2 cellular contexts compared by ENCODE assay signal in the genomic region with DNA sequence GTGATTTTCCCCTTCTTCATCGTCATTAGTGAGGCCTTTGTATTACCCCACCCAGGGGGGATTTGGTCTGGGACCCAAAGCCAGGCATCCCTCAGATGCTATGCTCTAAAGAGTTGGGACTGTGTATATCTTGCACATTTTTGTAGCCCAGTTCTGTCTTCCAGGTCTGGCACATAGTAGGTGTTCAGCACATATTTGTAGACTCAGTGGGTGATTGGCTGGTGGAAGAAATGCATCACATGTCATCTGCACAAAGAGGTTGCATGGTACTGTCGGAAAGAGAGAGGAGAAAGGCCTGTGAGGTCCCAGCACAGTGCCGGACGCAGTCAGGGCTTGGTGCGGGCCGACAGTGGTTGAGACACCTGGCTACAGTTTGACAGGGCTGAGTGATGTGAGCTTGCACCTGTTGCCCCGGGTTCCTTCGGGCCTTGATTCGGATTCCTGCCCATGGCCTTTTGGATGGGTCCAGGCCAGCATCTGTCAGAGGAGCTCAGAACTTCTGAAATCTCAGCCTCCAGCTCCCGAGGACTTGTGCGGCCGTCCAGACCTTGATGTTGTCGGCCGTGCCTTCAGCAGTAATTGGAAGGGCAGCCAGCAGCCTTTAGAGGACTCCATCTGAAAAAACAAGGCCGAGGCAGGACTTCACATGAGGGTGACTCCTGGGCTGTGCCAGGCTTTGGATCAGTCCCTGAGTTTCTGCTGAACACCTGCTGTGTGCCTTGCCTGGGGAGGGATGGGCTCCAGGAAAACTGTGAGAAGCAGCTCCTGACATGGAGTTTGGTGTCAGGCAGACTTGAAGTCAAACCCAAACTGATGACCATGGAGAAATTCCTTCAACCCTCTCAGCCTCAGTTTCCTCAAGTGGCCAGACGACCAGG.
TF ChIP-seq lines count a peak whose summit lies in the region.

No MANE protein-coding gene starts in this region.

TF ChIP-seq in HEK293, 187 proteins besides CTCF, POLR2A, EP300 and RAD21:
- TF ChIP-seq SCRT2 (tag by site-specific recombination; IDR thresholded peaks at IDR 0.05) (peak; percentile 45; the same call in 1 of the 2 replicates), ZNF37A (tag by site-specific recombination; IDR thresholded peaks at IDR 0.05) (no peak)

TF ChIP-seq in K562, 482 proteins besides CTCF, POLR2A, EP300 and RAD21:
- peak; percentile 91 for TF ChIP-seq ZKSCAN1 (IDR thresholded peaks at IDR 0.05; ENCODE audit: low read depth, low read length)
- TF ChIP-seq, protein P1, sequence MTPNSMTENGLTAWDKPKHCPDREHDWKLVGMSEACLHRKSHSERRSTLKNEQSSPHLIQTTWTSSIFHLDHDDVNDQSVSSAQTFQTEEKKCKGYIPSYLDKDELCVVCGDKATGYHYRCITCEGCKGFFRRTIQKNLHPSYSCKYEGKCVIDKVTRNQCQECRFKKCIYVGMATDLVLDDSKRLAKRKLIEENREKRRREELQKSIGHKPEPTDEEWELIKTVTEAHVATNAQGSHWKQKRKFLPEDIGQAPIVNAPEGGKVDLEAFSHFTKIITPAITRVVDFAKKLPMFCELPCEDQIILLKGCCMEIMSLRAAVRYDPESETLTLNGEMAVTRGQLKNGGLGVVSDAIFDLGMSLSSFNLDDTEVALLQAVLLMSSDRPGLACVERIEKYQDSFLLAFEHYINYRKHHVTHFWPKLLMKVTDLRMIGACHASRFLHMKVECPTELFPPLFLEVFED (CRISPR knock-in tag; conservative IDR thresholded peaks at IDR 0.05): no peak
